Comparison of ENCODE assay signal across 19 cellular contexts in the genomic region with DNA sequence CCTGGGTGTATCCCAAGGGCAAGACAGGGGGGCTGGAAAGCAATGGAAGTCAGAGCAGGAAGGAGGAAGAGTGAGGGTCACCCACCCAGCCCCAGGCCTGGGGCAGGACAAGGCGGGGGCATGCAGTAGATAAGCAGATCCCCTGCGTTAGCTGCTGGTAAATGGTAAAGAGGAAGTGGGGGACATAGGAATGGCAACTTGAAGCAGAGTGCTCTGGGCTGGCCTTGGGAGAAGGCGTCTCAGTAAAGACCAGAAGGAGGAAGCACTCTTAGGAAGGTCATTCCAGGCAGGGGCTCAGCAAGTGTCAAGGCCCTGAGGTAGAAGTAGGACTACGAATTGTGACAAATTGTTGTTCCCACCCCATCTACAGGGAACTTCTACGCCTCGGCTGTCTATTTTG.
"Had no signal": no experiment of that assay in that cellular context is flagged by ENCODE, and none has a peak within 500 bp of the region (broad histone marks: within the 10 kb centered on the region; RNA-seq: fewer than 3 reads in every experiment).

No MANE protein-coding gene starts in this region.

- H3K9me3 Mint-ChIP-seq: activated CD8-positive, alpha-beta T cell treated with anti-CD3 and anti-CD28 coated beads for 36 hours; nephron had no signal

- H3K27me3 Mint-ChIP-seq: activated CD4-positive, alpha-beta T cell treated with anti-CD3 and anti-CD28 coated beads for 36 hours; activated CD8-positive, alpha-beta T cell treated with anti-CD3 and anti-CD28 coated beads for 36 hours had no signal

- DNase-seq: activated CD4-positive, alpha-beta T cell treated with anti-CD3 and anti-CD28 coated beads for 36 hours; activated CD8-positive, alpha-beta memory T cell treated with anti-CD3 and anti-CD28 coated beads, Interleukin-2, amount 50 U/mL, for 48 hours; activated CD8-positive, alpha-beta T cell treated with anti-CD3 and anti-CD28 coated beads for 36 hours; activated naive CD4-positive, alpha-beta T cell treated with Interleukin-2 at 50 U/mL for 16 hours; caudate nucleus; effector memory CD4-positive, alpha-beta T cell; gastrocnemius medialis; islet precursor cell; left ventricle myocardium inferior; mesenchymal stem cell; psoas muscle; spleen; stimulated activated CD4-positive, alpha-beta T cell treated with anti-CD3 and anti-CD28 coated beads, Interleukin-1b, Interleukin-23, amount 100 ng/mL, for 48 hours; stimulated activated naive CD4-positive, alpha-beta T cell treated with Interleukin-2 at 50 U/mL for 16 hours; WERI-Rb-1 had no signal

- H3K9me3 ChIP-seq: gastrocnemius medialis, left ventricle myocardium inferior, psoas muscle, spleen had no signal

- H3K27ac Mint-ChIP-seq: activated CD4-positive, alpha-beta T cell treated with anti-CD3 and anti-CD28 coated beads for 36 hours; activated CD8-positive, alpha-beta T cell treated with anti-CD3 and anti-CD28 coated beads for 36 hours had no signal

- H3K27ac ChIP-seq: coronary artery, epithelial cell of prostate, gastrocnemius medialis, left ventricle myocardium inferior, psoas muscle, WERI-Rb-1 had no signal

- H3K4me1 ChIP-seq: left ventricle myocardium inferior had no signal

- H3K4me3 Mint-ChIP-seq: activated CD4-positive, alpha-beta T cell treated with anti-CD3 and anti-CD28 coated beads for 36 hours; activated CD8-positive, alpha-beta T cell treated with anti-CD3 and anti-CD28 coated beads for 36 hours; nephron had no signal

- H3K27me3 ChIP-seq: gastrocnemius medialis, spleen had no signal

- ATAC-seq: activated CD4-positive, alpha-beta T cell treated with anti-CD3 and anti-CD28 coated beads for 36 hours; activated CD8-positive, alpha-beta T cell treated with anti-CD3 and anti-CD28 coated beads for 36 hours; gastrocnemius medialis; psoas muscle; sciatic nerve had no signal

- H3K4me3 ChIP-seq: coronary artery, gastrocnemius medialis, left ventricle myocardium inferior, psoas muscle, spleen had no signal

- H3K4me1 Mint-ChIP-seq: activated CD4-positive, alpha-beta T cell treated with anti-CD3 and anti-CD28 coated beads for 36 hours had no signal
